ENCODE assay signal across 16 cellular contexts in the genomic region with DNA sequence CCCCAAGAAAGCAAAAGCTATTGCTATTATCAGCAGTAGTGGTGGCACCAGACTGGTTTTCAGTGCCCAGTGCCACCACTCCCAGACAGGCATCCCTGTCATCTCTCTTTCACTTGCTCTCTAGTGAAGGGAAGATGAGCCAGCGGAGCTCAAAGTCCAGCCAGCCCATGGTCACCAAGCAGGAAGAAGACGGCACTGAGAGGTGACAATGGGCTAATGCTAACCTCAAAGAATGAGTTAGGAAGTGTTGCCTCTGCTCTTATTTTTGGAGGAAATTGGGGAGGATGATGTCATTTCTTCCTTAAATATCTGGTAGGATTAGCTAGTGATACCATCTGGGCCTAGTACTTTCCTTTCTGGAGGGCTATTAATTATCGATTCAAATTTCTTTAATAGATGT. TPM values are rescaled to one million over a fixed set of nuclear protein-coding genes. Genes with fewer than 3 reads are reported as not detected.
DNase-seq lines count a peak whose midpoint lies in the region; ATAC-seq and TF ChIP-seq lines count a peak whose summit lies in the region.
"Had no signal": no experiment of that assay in that cellular context is flagged by ENCODE, and none has a peak within 500 bp of the region (broad histone marks: within the 10 kb centered on the region; RNA-seq: fewer than 3 reads in every experiment).

No MANE protein-coding gene starts in this region.

- CTCF ChIA-PET in CD8-positive, alpha-beta T cell (lab: Charles Lee): interaction anchor here (0.9 to 1.1 kb wide), 2 partner anchors 160 to 193 kb away, joined by 3 read pairs; no protein-coding TSS in a partner anchor
- CTCF ChIA-PET in activated CD4-positive, alpha-beta memory T cell treated with anti-CD3 and anti-CD28 coated beads for 36 hours (lab: Charles Lee): interaction anchor here (0.5 to 1.9 kb wide), 5 partner anchors 25 to 385 kb away, joined by 3 to 5 read pairs (median 4); no protein-coding TSS in a partner anchor
- CTCF ChIA-PET in MCF 10A (lab: Yijun Ruan, JAX): interaction anchor here (0.5 kb wide), 1 partner anchor 346 kb away, joined by 3 read pairs; no protein-coding TSS in a partner anchor

- no TSS peak for BruUV-seq in MCF 10A (replicated peaks; lab: Mats Ljungman, UMichigan)

- H3K27me3 ChIP-seq in CD8-positive, alpha-beta T cell (ENCODE audit: insufficient read depth, low read length): no peaks in the 10 kb centered on the region
- no peaks in the 10 kb centered on the region for H3K27me3 ChIP-seq in mononuclear cell (ENCODE audit: insufficient read depth, low read length)
- H3K27me3 ChIP-seq: BLaER1 treated with 17β-estradiol and CSF1 and Interleukin-3, amounts not matched to agents 10 nM and 100 nM had no signal

- peaks cover 25% of the 10 kb centered on the region for H3K4me1 ChIP-seq in CD8-positive, alpha-beta T cell (ENCODE audit: insufficient read depth, low read length)
- H3K4me1 ChIP-seq in mononuclear cell (ENCODE audit: insufficient read depth, low read length): peaks cover 63% of the 10 kb centered on the region
- H3K4me1 ChIP-seq: parathyroid adenoma had no signal

- POLR2A ChIA-PET in CD8-positive, alpha-beta T cell (lab: Charles Lee): interaction anchor here (1.0 to 1.9 kb wide), 6 partner anchors 9 to 102 kb away, joined by 3 to 7 read pairs (median 4); partner anchors contain the start of gene SP140L
- POLR2A ChIA-PET in activated CD4-positive, alpha-beta memory T cell treated with anti-CD3 and anti-CD28 coated beads for 36 hours (lab: Charles Lee): interaction anchor here (0.7 to 1.0 kb wide), 3 partner anchors 27 to 99 kb away, joined by 3 read pairs; partner anchors contain the start of gene SP140L
- POLR2A ChIA-PET in MCF 10A (lab: Yijun Ruan, JAX): interaction anchor here (1.0 to 1.7 kb wide), 3 partner anchors 8 to 38 kb away, joined by 3 to 8 read pairs (median 3); partner anchors contain the start of gene SP110

- H3K9me3 ChIP-seq in CD8-positive, alpha-beta T cell (ENCODE audit: low read length): no peaks in the 10 kb centered on the region
- peaks cover 4% of the 10 kb centered on the region for H3K9me3 ChIP-seq in mononuclear cell (ENCODE audit: low read depth, low read length)

- peak overlapping the region; percentile 75 for H3K4me3 Mint-ChIP-seq in CD8-positive, alpha-beta T cell
- H3K4me3 Mint-ChIP-seq in activated CD4-positive, alpha-beta memory T cell treated with anti-CD3 and anti-CD28 coated beads for 36 hours: peak overlapping the region; percentile 92
- no peak overlapping the region for H3K4me3 Mint-ChIP-seq in MCF 10A (ENCODE audit: unreplicated experiment)

- no peak for ATAC-seq in CD8-positive, alpha-beta T cell
- ATAC-seq: esophagus mucosa had no signal

- H3K27ac ChIP-seq in CD8-positive, alpha-beta T cell (ENCODE audit: low read depth, low read length): no peak overlapping the region
- H3K27ac ChIP-seq: BLaER1 treated with 17β-estradiol and CSF1 and Interleukin-3, amounts not matched to agents 10 nM and 100 nM; parathyroid adenoma had no signal

- no peaks in the 10 kb centered on the region for H3K27me3 Mint-ChIP-seq in CD8-positive, alpha-beta T cell (ENCODE audit: low read depth)
- H3K27me3 Mint-ChIP-seq in activated CD4-positive, alpha-beta memory T cell treated with anti-CD3 and anti-CD28 coated beads for 36 hours: no peaks in the 10 kb centered on the region
- H3K27me3 Mint-ChIP-seq in MCF 10A (ENCODE audit: insufficient read depth, unreplicated experiment): no peaks in the 10 kb centered on the region

- TF ChIP-seq CTCF in CD8-positive, alpha-beta T cell (IDR thresholded peaks at IDR 0.05): no peak
- TF ChIP-seq CTCF in GM12864 (IDR thresholded peaks at IDR 0.05; ENCODE audit: low read depth, low read length, missing control alignments) (no peak), MCF 10A (IDR thresholded peaks at IDR 0.05; ENCODE audit: unreplicated experiment) (no peak)

- H3K4me3 ChIP-seq in CD8-positive, alpha-beta T cell (ENCODE audit: low read depth, low read length): no peak overlapping the region
- H3K4me3 ChIP-seq in GM12864 (ENCODE audit: low read depth, low read length): peak overlapping the region; percentile 59
- H3K4me3 ChIP-seq in mononuclear cell (ENCODE audit: low read length): peak overlapping the region; percentile 20
- H3K4me3 ChIP-seq: BLaER1 treated with 17β-estradiol and CSF1 and Interleukin-3, amounts not matched to agents 10 nM and 100 nM had no signal

- peaks cover 64% of the 10 kb centered on the region for H3K4me1 Mint-ChIP-seq in CD8-positive, alpha-beta T cell (ENCODE audit: low read depth)
- peaks cover 69% of the 10 kb centered on the region for H3K4me1 Mint-ChIP-seq in activated CD4-positive, alpha-beta memory T cell treated with anti-CD3 and anti-CD28 coated beads for 36 hours (ENCODE audit: low read depth)
- H3K4me1 Mint-ChIP-seq in MCF 10A (ENCODE audit: insufficient read depth, unreplicated experiment): peaks cover 5% of the 10 kb centered on the region

- H3K27ac Mint-ChIP-seq in CD8-positive, alpha-beta T cell: peak overlapping the region; percentile 87
- H3K27ac Mint-ChIP-seq in activated CD4-positive, alpha-beta memory T cell treated with anti-CD3 and anti-CD28 coated beads for 36 hours: peak overlapping the region; percentile 90
- no peak overlapping the region for H3K27ac Mint-ChIP-seq in MCF 10A (ENCODE audit: low read depth, unreplicated experiment)

- DNase-seq in CD8-positive, alpha-beta T cell: no peak
- DNase-seq in GM12864 (ENCODE audit: low read depth) (no peak), MCF 10A (ENCODE audit: unreplicated experiment) (no peak), NCI-H524 (lab: John Stamatoyannopoulos, UW) (no peak), nucleus accumbens (lab: John Stamatoyannopoulos, UW) (no peak)
- peak; percentile 29 for DNase-seq in activated CD4-positive, alpha-beta memory T cell treated with anti-CD3 and anti-CD28 coated beads for 36 hours
- DNase-seq: anterior cingulate cortex, DND-41, KG1, kidney, midbrain, NCI-H1417 treated with DMSO at 0.1 percent for 48 hours had no signal

- intact Hi-C loops in CD8-positive, alpha-beta T cell (cut with DNase I, micrococcal nuclease): loop anchor here in 1 of 2 experiments (5.0 to 10.0 kb wide), 3 partner anchors 35 to 568 kb away; no protein-coding TSS in a partner anchor
- intact Hi-C loops in activated CD4-positive, alpha-beta memory T cell treated with anti-CD3 and anti-CD28 coated beads for 36 hours (cut with micrococcal nuclease): loop anchor here (5.0 to 10.0 kb wide), 4 partner anchors 218 to 568 kb away; partner anchors contain the start of genes CAB39, FBXO36 and TRIP12
- intact Hi-C loops in MCF 10A (cut with micrococcal nuclease): no loop called here

- H3K9me3 Mint-ChIP-seq in CD8-positive, alpha-beta T cell: peaks cover 17% of the 10 kb centered on the region
- peaks cover 17% of the 10 kb centered on the region for H3K9me3 Mint-ChIP-seq in activated CD4-positive, alpha-beta memory T cell treated with anti-CD3 and anti-CD28 coated beads for 36 hours
- H3K9me3 Mint-ChIP-seq in MCF 10A (ENCODE audit: unreplicated experiment): peaks cover 10% of the 10 kb centered on the region

- no peaks in the 10 kb centered on the region for H3K36me3 ChIP-seq in CD8-positive, alpha-beta T cell (ENCODE audit: insufficient read depth, low read length)
- H3K36me3 ChIP-seq: BLaER1 treated with 17β-estradiol and CSF1 and Interleukin-3, amounts not matched to agents 10 nM and 100 nM had no signal

- peaks cover 27% of the 10 kb centered on the region for H3K36me3 Mint-ChIP-seq in CD8-positive, alpha-beta T cell
- peaks cover 46% of the 10 kb centered on the region for H3K36me3 Mint-ChIP-seq in activated CD4-positive, alpha-beta memory T cell treated with anti-CD3 and anti-CD28 coated beads for 36 hours
- H3K36me3 Mint-ChIP-seq in MCF 10A (ENCODE audit: insufficient read depth, unreplicated experiment): no peaks in the 10 kb centered on the region

RNA-seq across cellular contexts. Expression of gene SP140, which starts 1.7 kb away (rescaled TPM):
- total RNA-seq in CD8-positive, alpha-beta T cell: 10 to 100 TPM; 48.6 to 49.3 TPM
- total RNA-seq in activated CD4-positive, alpha-beta memory T cell treated with anti-CD3 and anti-CD28 coated beads for 36 hours: 100 to 1,000 TPM; 150 to 151 TPM
- 96.6 TPM for total RNA-seq in mononuclear cell
- 0.61 TPM in 1 of 2 replicates, not detected in the other for total RNA-seq in MCF 10A (2022)

RNA-seq across cellular contexts. Expression of gene SP110, which starts 7.4 kb away (rescaled TPM):
- 10 to 100 TPM; 50.6 to 58.1 TPM for total RNA-seq in CD8-positive, alpha-beta T cell
- total RNA-seq in activated CD4-positive, alpha-beta memory T cell treated with anti-CD3 and anti-CD28 coated beads for 36 hours: 10 to 100 TPM; 91.5 to 94.1 TPM
- total RNA-seq in mononuclear cell (68.1 TPM), MCF 10A (2022) (11.9 and 17.1 TPM in 2 replicates)

Comparison
In these comparisons a context has a peak if more than half of its experiments do, and no peak if none do; other contexts are left out.
1. RNA of gene SP140, which starts 1.7 kb away (total RNA-seq): 150 to 151 TPM in activated CD4-positive, alpha-beta memory T cell treated with anti-CD3 and anti-CD28 coated beads for 36 hours, 96.6 TPM in mononuclear cell (single experiment) and 48.6 to 49.3 TPM in CD8-positive, alpha-beta T cell; 0.61 TPM in MCF 10A; every median in the first group is over 10 times any median in the second.